ENCODE assay signal across 34 cellular contexts in the genomic region with DNA sequence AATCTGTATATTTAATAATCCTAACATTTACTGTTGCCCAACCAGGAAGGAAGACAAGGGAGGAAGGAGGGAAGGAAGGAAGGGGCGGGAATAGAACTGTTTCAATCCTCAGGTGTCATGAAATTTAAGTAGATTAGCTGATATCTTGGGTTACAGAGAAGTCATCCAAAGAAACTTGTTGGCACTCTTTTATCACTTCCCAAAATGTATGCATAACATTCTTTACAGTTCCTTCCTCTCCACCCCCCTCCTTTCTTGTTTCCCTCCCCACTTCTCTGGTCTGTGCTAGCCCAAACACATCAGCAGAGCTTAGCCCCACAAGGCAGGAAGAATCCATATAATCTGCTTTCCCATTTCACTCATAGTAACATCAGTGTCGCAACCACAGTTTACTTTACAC.
"Had no signal": no experiment of that assay in that cellular context is flagged by ENCODE, and none has a peak within 500 bp of the region (broad histone marks: within the 10 kb centered on the region; RNA-seq: fewer than 3 reads in every experiment).

No MANE protein-coding gene starts in this region.

- H3K27ac ChIP-seq: SJCRH30, SK-N-MC, VCaP had no signal

- H3K4me3 ChIP-seq: K562, SJCRH30, SK-N-MC had no signal

- H3K27me3 ChIP-seq: SJCRH30 had no signal

- FAIRE-seq: bronchial epithelial cell, K562, TTC549 had no signal

- H3K36me3 ChIP-seq: SJCRH30 had no signal

- H3K4me1 ChIP-seq: SJCRH30 had no signal

- DNase-seq: activated B cell treated with CpG ODN at 0.5 μM for 24 hours; activated CD4-positive, alpha-beta memory T cell treated with anti-CD3 and anti-CD28 coated beads, Interleukin-2, amount 10 ng/mL, durations not matched to agents 7 days and 5 days; activated CD4-positive, alpha-beta T cell treated with anti-CD3 and anti-CD28 coated beads for 48 hours; activated CD4-positive, CD25-positive, alpha-beta regulatory T cell treated with anti-CD3 and anti-CD28 coated beads, Interleukin-2, amount 50 U/mL, for 72 hours; activated CD8-positive, alpha-beta memory T cell treated with anti-CD3 and anti-CD28 coated beads for 24 hours; activated CD8-positive, alpha-beta memory T cell treated with anti-CD3 and anti-CD28 coated beads, Interleukin-2, amount 10 ng/mL, durations not matched to agents 7 days and 5 days; activated CD8-positive, alpha-beta memory T cell treated with anti-CD3 and anti-CD28 coated beads, Interleukin-2, amount 50 U/mL, for 48 hours; activated effector memory CD4-positive, alpha-beta T cell treated with Interleukin-2 at 50 U/mL for 16 hours; activated naive CD4-positive, alpha-beta T cell treated with anti-CD3 and anti-CD28 coated beads, Interleukin-2, amount 10 ng/mL, durations not matched to agents 7 days and 5 days; activated naive CD8-positive, alpha-beta T cell treated with anti-CD3 and anti-CD28 coated beads, Interleukin-2, amount 50 U/mL, for 24 hours; activated T-cell treated with anti-CD3 and anti-CD28 coated beads, Interleukin-2, amount 50 U/mL, for 48 hours; anterior cingulate cortex; caudate nucleus; cerebellar nuclear complex; NCI-H1048; NCI-H1105 treated with DMSO at 0.1 percent for 48 hours; NCI-H1436; NCI-H1694; NCI-H1930; NCI-H2081 treated with DMSO at 0.1 percent for 48 hours; NCI-H226; NCI-H446 treated with DMSO at 0.1 percent for 48 hours; NCI-H524; NCI-H69; NK-92 treated with Interleukin-12 subunit alpha and Interleukin-12 subunit beta, amount 100 ng/mL, for 24 hours; SHP77; SJCRH30; T1000 had no signal

- ATAC-seq: activated CD8-positive, alpha-beta memory T cell treated with anti-CD3 and anti-CD28 coated beads, Interleukin-2, amount 10 ng/mL, durations not matched to agents 7 days and 5 days; activated naive CD8-positive, alpha-beta T cell treated with anti-CD3 and anti-CD28 coated beads, Interleukin-2, amount 50 U/mL, for 24 hours; K562; Panc1 had no signal

- H3K9me3 ChIP-seq: SJCRH30 had no signal
